20 cellular contexts compared by ENCODE assay signal in the genomic region with DNA sequence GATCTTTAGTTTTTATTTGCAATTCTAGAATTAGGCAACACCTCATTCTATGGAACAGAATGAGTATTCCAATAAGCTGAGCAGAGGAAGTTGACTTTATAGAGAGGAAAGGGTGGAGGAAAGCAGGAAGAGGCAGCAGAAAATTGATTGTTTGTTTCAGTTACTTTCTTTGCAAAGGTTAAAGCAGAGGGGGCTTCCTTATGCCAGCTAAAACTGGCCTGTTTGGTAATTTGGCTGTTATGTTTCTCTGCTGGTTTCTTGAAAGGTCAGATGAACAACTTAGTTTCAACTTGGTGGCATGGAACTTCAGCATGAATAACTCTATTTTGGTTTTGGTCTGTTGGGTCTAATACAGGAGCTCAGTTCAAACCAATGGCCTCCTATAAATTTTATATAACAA. TPM values are rescaled to one million over a fixed set of nuclear protein-coding genes. Genes with fewer than 3 reads are reported as not detected.
DNase-seq lines count a peak whose midpoint lies in the region; ATAC-seq and TF ChIP-seq lines count a peak whose summit lies in the region.
"Had no signal": no experiment of that assay in that cellular context is flagged by ENCODE, and none has a peak within 500 bp of the region (broad histone marks: within the 10 kb centered on the region; RNA-seq: fewer than 3 reads in every experiment).

No MANE protein-coding gene starts in this region.

- BruUV-seq in Caco-2 (replicated peaks; lab: Mats Ljungman, UMichigan): no TSS peak

- POLR2A ChIA-PET in Caco-2 (lab: Charles Lee): no interaction called here

- intact Hi-C loops in Caco-2 (cut with micrococcal nuclease; ENCODE audit: unreplicated experiment): loop anchor here (2.0 to 5.0 kb wide), 2 partner anchors 13 to 165 kb away; no protein-coding TSS in a partner anchor

- H3K4me3 Mint-ChIP-seq in Caco-2 (ENCODE audit: unreplicated experiment): no peak overlapping the region
- no peak overlapping the region for H3K4me3 Mint-ChIP-seq in activated T-cell treated with anti-CD3 and anti-CD28 coated beads, Interleukin-2, amount 50 U/mL, for 24 hours
- H3K4me3 Mint-ChIP-seq: activated CD8-positive, alpha-beta memory T cell treated with anti-CD3 and anti-CD28 coated beads, Interleukin-2, amount 10 ng/mL, durations not matched to agents 7 days and 5 days; CD4-positive, alpha-beta T cell; naive thymus-derived CD8-positive, alpha-beta T cell had no signal

- CTCF ChIA-PET in Caco-2 (lab: Charles Lee): no interaction called here

- TF ChIP-seq CTCF in Caco-2 (IDR thresholded peaks at IDR 0.05; ENCODE audit: insufficient read depth in 1 of 2, low read depth in 1 of 2, low read length in 1 of 2, severe bottlenecking in 1 of 2, unreplicated experiment in 1 of 2): no peak

- no peak overlapping the region for H3K9ac ChIP-seq in skeletal muscle tissue (ENCODE audit: low read depth in 1 of 3, low read length in 3 of 3)

- peak overlapping the region; percentile 39 for H3K27ac Mint-ChIP-seq in Caco-2 (ENCODE audit: unreplicated experiment)
- no peak overlapping the region for H3K27ac Mint-ChIP-seq in activated T-cell treated with anti-CD3 and anti-CD28 coated beads, Interleukin-2, amount 50 U/mL, for 24 hours
- H3K27ac Mint-ChIP-seq: activated CD8-positive, alpha-beta memory T cell treated with anti-CD3 and anti-CD28 coated beads, Interleukin-2, amount 10 ng/mL, durations not matched to agents 7 days and 5 days; CD4-positive, alpha-beta T cell; naive thymus-derived CD8-positive, alpha-beta T cell had no signal

- H3K9me3 ChIP-seq in Caco-2: no peaks in the 10 kb centered on the region
- no peaks in the 10 kb centered on the region for H3K9me3 ChIP-seq in skeletal muscle tissue (ENCODE audit: control insufficient read depth in 3 of 3, low read length in 3 of 3)
- H3K9me3 ChIP-seq: adrenal gland had no signal

- no peaks in the 10 kb centered on the region for H3K27me3 ChIP-seq in Caco-2 (replicated peaks; ENCODE audit: control insufficient read depth, insufficient read depth, low read length)
- H3K27me3 ChIP-seq in layer of hippocampus (ENCODE audit: control insufficient read depth, insufficient read depth, low read length): no peaks in the 10 kb centered on the region
- H3K27me3 ChIP-seq in skeletal muscle tissue (ENCODE audit: control insufficient read depth in 3 of 3, insufficient read depth in 3 of 3, low read length in 3 of 3): no peaks in the 10 kb centered on the region
- H3K27me3 ChIP-seq: adrenal gland, foreskin keratinocyte had no signal

- peaks cover 56% of the 10 kb centered on the region for H3K4me1 ChIP-seq in Caco-2
- peaks cover 0 to 17% (median 7%) of the 10 kb centered on the region in 3 donors for H3K4me1 ChIP-seq in skeletal muscle tissue (ENCODE audit: control insufficient read depth in 3 of 3, insufficient read depth in 3 of 3, low read length in 3 of 3)
- H3K4me1 ChIP-seq: adrenal gland had no signal

- H3K36me3 Mint-ChIP-seq in Caco-2 (ENCODE audit: insufficient read depth, unreplicated experiment): peaks cover 6% of the 10 kb centered on the region
- no peaks in the 10 kb centered on the region for H3K36me3 Mint-ChIP-seq in activated T-cell treated with anti-CD3 and anti-CD28 coated beads, Interleukin-2, amount 50 U/mL, for 24 hours (ENCODE audit: low read depth)
- H3K36me3 Mint-ChIP-seq: activated CD8-positive, alpha-beta memory T cell treated with anti-CD3 and anti-CD28 coated beads, Interleukin-2, amount 10 ng/mL, durations not matched to agents 7 days and 5 days; naive thymus-derived CD8-positive, alpha-beta T cell had no signal

- peaks cover 33% of the 10 kb centered on the region for H3K4me1 Mint-ChIP-seq in Caco-2 (ENCODE audit: low read depth, unreplicated experiment)
- peaks cover 3% of the 10 kb centered on the region for H3K4me1 Mint-ChIP-seq in activated T-cell treated with anti-CD3 and anti-CD28 coated beads, Interleukin-2, amount 50 U/mL, for 24 hours (ENCODE audit: low read depth)
- H3K4me1 Mint-ChIP-seq: activated CD8-positive, alpha-beta memory T cell treated with anti-CD3 and anti-CD28 coated beads, Interleukin-2, amount 10 ng/mL, durations not matched to agents 7 days and 5 days; naive thymus-derived CD8-positive, alpha-beta T cell had no signal

- no peak for DNase-seq in Caco-2
- DNase-seq in dedifferentiated amniotic fluid mesenchymal stem cell (ENCODE audit: extremely low spot score): no peak
- no peak for DNase-seq in activated T-cell treated with anti-CD3 and anti-CD28 coated beads, Interleukin-2, amount 50 U/mL, for 24 hours
- DNase-seq: activated CD4-positive, alpha-beta T cell treated with anti-CD3 and anti-CD28 coated beads for 1 hour; activated CD8-positive, alpha-beta memory T cell treated with anti-CD3 and anti-CD28 coated beads, Interleukin-2, amount 10 ng/mL, durations not matched to agents 7 days and 5 days; adrenal gland; CD4-positive, alpha-beta T cell; cerebellar nuclear complex; DMS79 treated with DMSO at 0.1 percent for 48 hours; foreskin keratinocyte; naive thymus-derived CD8-positive, alpha-beta T cell; NCI-H1436; NCI-H2227 treated with DMSO at 0.1 percent for 48 hours; small intestine; stimulated activated CD4-positive, alpha-beta T cell treated with anti-CD3 and anti-CD28 coated beads, Interleukin-4, amount 100 ng/mL, for 4 hours had no signal

- H3K36me3 ChIP-seq in Caco-2 (ENCODE audit: control insufficient read depth, insufficient read depth, low read length): no peaks in the 10 kb centered on the region; the same call in 1 of the 2 replicates
- H3K36me3 ChIP-seq in skeletal muscle tissue (ENCODE audit: control insufficient read depth in 3 of 3, insufficient read depth in 3 of 3, low read length in 3 of 3): no peaks in the 10 kb centered on the region
- H3K36me3 ChIP-seq: adrenal gland had no signal

- H3K4me3 ChIP-seq in Caco-2 (ENCODE audit: low read depth, low read length): no peak overlapping the region
- no peak overlapping the region for H3K4me3 ChIP-seq in skeletal muscle tissue (ENCODE audit: low read length in 3 of 3)
- H3K4me3 ChIP-seq: adrenal gland had no signal

- H3K9me3 Mint-ChIP-seq in Caco-2 (ENCODE audit: unreplicated experiment): no peaks in the 10 kb centered on the region
- H3K9me3 Mint-ChIP-seq in activated T-cell treated with anti-CD3 and anti-CD28 coated beads, Interleukin-2, amount 50 U/mL, for 24 hours: no peaks in the 10 kb centered on the region
- H3K9me3 Mint-ChIP-seq: CD4-positive, alpha-beta T cell; naive thymus-derived CD8-positive, alpha-beta T cell had no signal

- ATAC-seq in GM19467 (IDR thresholded peaks at IDR 0.05; ENCODE audit: unreplicated experiment) (no peak), HG03139 (IDR thresholded peaks at IDR 0.05; ENCODE audit: unreplicated experiment) (no peak)
- ATAC-seq: activated CD8-positive, alpha-beta memory T cell treated with anti-CD3 and anti-CD28 coated beads, Interleukin-2, amount 10 ng/mL, durations not matched to agents 7 days and 5 days; naive thymus-derived CD8-positive, alpha-beta T cell had no signal

- peak overlapping the region; percentile 15 for H3K27ac ChIP-seq in angular gyrus (ENCODE audit: low read depth, low read length)
- peak overlapping the region; percentile 42 for H3K27ac ChIP-seq in layer of hippocampus (ENCODE audit: low read depth, low read length)
- H3K27ac ChIP-seq in skeletal muscle tissue (ENCODE audit: low read depth, low read length): peak overlapping the region; percentile 45
- H3K27ac ChIP-seq: adrenal gland had no signal

- no peaks in the 10 kb centered on the region for H3K27me3 Mint-ChIP-seq in Caco-2 (ENCODE audit: insufficient read depth, unreplicated experiment)
- H3K27me3 Mint-ChIP-seq in activated T-cell treated with anti-CD3 and anti-CD28 coated beads, Interleukin-2, amount 50 U/mL, for 24 hours: peaks cover 9% of the 10 kb centered on the region
- H3K27me3 Mint-ChIP-seq: CD4-positive, alpha-beta T cell had no signal

RNA-seq across cellular contexts. Expression of a gene that starts 41.9 kb away (rescaled TPM):
- total RNA-seq in Caco-2 (2022) (3.0 and 3.4 TPM in 2 replicates), skeletal muscle tissue (11.0 TPM)
- total RNA-seq: CD4-positive, alpha-beta T cell; naive thymus-derived CD8-positive, alpha-beta T cell had no signal
